ENCODE assay signal across 26 cellular contexts in the genomic region with DNA sequence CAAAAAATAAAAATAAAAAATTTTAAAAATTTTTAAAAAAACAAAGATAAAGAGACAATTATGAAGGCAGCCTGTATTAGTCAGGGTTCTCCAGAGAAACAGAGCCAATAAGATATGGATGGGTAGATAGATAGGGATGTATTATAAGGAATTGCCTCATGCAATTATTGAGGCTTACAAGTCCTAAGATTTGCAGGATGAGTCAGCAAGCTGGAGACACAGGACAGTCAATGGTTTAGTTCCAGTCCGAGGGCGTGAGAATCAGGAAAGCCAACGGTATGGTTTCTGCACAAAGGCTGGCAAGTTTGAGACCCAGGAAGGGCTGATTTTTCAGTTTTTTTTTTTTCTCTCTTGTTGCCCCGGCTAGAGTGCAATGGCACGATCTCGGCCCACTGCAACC. TPM values are rescaled to one million over a fixed set of nuclear protein-coding genes. Genes with fewer than 3 reads are reported as not detected.
DNase-seq lines count a peak whose midpoint lies in the region; ATAC-seq, FAIRE-seq and TF ChIP-seq lines count a peak whose summit lies in the region.
"Had no signal": no experiment of that assay in that cellular context is flagged by ENCODE, and none has a peak within 500 bp of the region (broad histone marks: within the 10 kb centered on the region; RNA-seq: fewer than 3 reads in every experiment).

No MANE protein-coding gene starts in this region.

- FAIRE-seq in G401.6 (lab: Jason Lieb, UNC) (peak; percentile 3), HTR-8/SVneo (lab: Jason Lieb, UNC) (no peak), H54 (lab: Jason Lieb, UNC) (no peak)
- FAIRE-seq: endometrium, frontal cortex, GM12878, GM19239, islet of Langerhans, small intestine had no signal

- DNase-seq in SK-MEL-5 (ENCODE audit: low read depth, low spot score) = peak; percentile 24
- DNase-seq in epithelial cell of esophagus (ENCODE audit: low read depth) = peak; percentile 58
- peak; percentile 39 for DNase-seq in myocyte (ENCODE audit: low read depth)
- DNase-seq in HTR-8/SVneo (ENCODE audit: insufficient read length, low spot score) = no peak
- DNase-seq in H54 (ENCODE audit: insufficient read length, low spot score) = no peak
- no peak for DNase-seq in MV-4-11 (lab: John Stamatoyannopoulos, UW)
- DNase-seq: activated CD4-positive, alpha-beta T cell treated with anti-CD3 and anti-CD28 coated beads, Interleukin-2, amount 50 U/mL, for 1 hour; activated naive CD8-positive, alpha-beta T cell treated with anti-CD3 and anti-CD28 coated beads, Interleukin-2, amount 50 U/mL, for 24 hours; CD4-positive, CD25-positive, alpha-beta regulatory T cell; hippocampal formation; mucosa of descending colon; NCI-H1417; NCI-H2081 treated with DMSO at 0.1 percent for 48 hours; SJCRH30; small intestine; stimulated activated CD4-positive, alpha-beta T cell treated with anti-CD3 and anti-CD28 coated beads, Interleukin-2, amount 100 ng/mL, for 24 hours; testis; WERI-Rb-1 had no signal

- ATAC-seq in GM18909 (IDR thresholded peaks at IDR 0.05; ENCODE audit: poor library complexity, unreplicated experiment) = no peak
- ATAC-seq: activated naive CD8-positive, alpha-beta T cell treated with anti-CD3 and anti-CD28 coated beads, Interleukin-2, amount 50 U/mL, for 24 hours; GM12878; mucosa of descending colon; stimulated activated memory B cell treated with anti-CD40 and anti-IgM and Interleukin-4, amounts not matched to agents 10 μg/mL and 1 μg/mL and 100 μg/mL, for 72 hours had no signal

- H3K4me3 ChIP-seq in epithelial cell of esophagus (ENCODE audit: low read length) = no peak overlapping the region
- H3K4me3 ChIP-seq: GM12878, mucosa of descending colon, SJCRH30, testis had no signal

- no peak for TF ChIP-seq CTCF in epithelial cell of esophagus (IDR thresholded peaks at IDR 0.05; ENCODE audit: insufficient read depth, low read depth, low read length, missing control alignments)

- in situ Hi-C loops in SK-MEL-5 (cut with HindIII; ENCODE audit: low pct_unique_long_range_greater_than_20kb, low sequenced_read_pairs) = no loop called here

- TF ChIP-seq POLR2A in H54 (IDR thresholded peaks at IDR 0.05; ENCODE audit: low read depth, low read length) = no peak

RNA-seq across cellular contexts. Expression of gene EIF4G3, which starts 24.1 kb away (rescaled TPM):
- 25.1 and 25.7 TPM in 2 replicates for total RNA-seq in SK-MEL-5 (2014; rRNA removed; shearing (Covaris generic))
- 23.2 and 33.6 TPM in 2 replicates for polyA plus RNA-seq in SK-MEL-5 (2015; cell fraction: cytosol; rRNA removed)
- polyA plus RNA-seq in SK-MEL-5 (2015; cell fraction: nucleus; rRNA removed) = 38.0 and 57.1 TPM in 2 replicates
- 61.6 and 65.5 TPM in 2 replicates for total RNA-seq in myocyte
- polyA plus RNA-seq in myocyte (2012) = 35.1 TPM

Comparison
In these comparisons a context has a peak if more than half of its experiments do, and no peak if none do; other contexts are left out.
1. DNase-seq: peak in SK-MEL-5 (single experiment), epithelial cell of esophagus (single experiment) and myocyte (single experiment); none in HTR-8/SVneo (single experiment), H54 (single experiment) and MV-4-11 (single experiment).